ENCODE assay signal across 15 cellular contexts in the genomic region with DNA sequence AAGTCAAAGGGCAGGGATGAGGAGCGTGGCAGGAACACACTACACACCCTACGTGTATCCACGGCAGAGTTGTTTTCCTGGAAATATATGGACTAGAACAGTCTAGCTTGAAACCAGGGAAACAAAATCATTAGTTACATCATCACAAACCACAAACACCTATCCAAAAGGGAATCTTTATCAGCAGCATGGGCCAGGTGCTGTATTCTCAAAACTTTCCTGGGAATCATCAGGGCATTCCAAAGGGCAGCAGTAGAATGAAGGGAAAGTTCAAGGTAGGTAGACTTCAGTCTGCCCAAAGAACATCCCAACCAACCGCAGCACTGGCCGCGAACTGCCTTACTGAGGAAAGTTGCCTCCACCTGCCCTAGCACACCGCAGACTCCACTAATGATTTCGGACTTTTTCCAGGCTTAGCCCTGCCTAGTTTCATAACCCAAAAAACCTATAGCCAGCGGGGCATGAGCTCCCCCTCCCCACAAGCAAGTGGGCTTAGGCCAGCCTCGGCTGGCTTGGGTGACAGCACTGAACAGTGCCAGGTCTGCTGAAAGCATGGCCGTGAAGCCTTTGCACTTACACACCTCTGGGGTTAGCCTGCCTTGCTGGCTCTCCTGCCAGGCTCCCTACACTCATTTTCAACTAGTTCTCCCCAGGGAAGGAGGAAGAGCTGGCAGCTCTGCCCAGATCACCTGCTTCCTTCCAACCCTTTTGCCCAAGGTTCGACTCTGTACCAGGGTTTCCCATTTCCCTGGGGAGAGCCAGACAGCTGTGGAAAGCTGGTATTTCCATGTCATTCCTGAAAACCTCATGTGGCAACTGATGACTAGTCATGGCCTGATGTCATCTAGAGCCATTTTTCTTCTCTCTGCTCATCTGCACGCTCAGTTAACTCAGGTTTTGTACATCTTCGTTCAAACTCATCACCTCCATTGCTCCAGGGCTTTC.
DNase-seq lines count a peak whose midpoint lies in the region; ATAC-seq and TF ChIP-seq lines count a peak whose summit lies in the region.
"Had no signal": no experiment of that assay in that cellular context is flagged by ENCODE, and none has a peak within 500 bp of the region (broad histone marks: within the 10 kb centered on the region; RNA-seq: fewer than 3 reads in every experiment).

No MANE protein-coding gene starts in this region.

- no peaks in the 10 kb centered on the region for H3K27me3 ChIP-seq in ascending aorta
- H3K27me3 ChIP-seq: pancreas had no signal

- H3K4me1 Mint-ChIP-seq in T-helper 17 cell, result peaks cover 16% of the 10 kb centered on the region

- no peak for ATAC-seq in T-helper 17 cell
- ATAC-seq in GM21619 (IDR thresholded peaks at IDR 0.05; ENCODE audit: unreplicated experiment), result no peak
- ATAC-seq in HG03175 (IDR thresholded peaks at IDR 0.05; ENCODE audit: unreplicated experiment), result no peak
- ATAC-seq: lower lobe of right lung, pancreas had no signal

- H3K36me3 Mint-ChIP-seq in T-helper 17 cell (ENCODE audit: low read depth), result no peaks in the 10 kb centered on the region

- no peak overlapping the region for H3K4me3 Mint-ChIP-seq in T-helper 17 cell
- H3K4me3 Mint-ChIP-seq: activated B cell treated with CpG ODN at 0.5 μM for 24 hours had no signal

- intact Hi-C loops in ascending aorta (cut with DNase I), result loop anchor here (2.0 kb wide), 1 partner anchor 37 kb away; no protein-coding TSS in a partner anchor

- H3K9me3 ChIP-seq in T-helper 17 cell (ENCODE audit: control insufficient read depth, low read length, poor library complexity, severe bottlenecking) (no peaks in the 10 kb centered on the region), ascending aorta (no peaks in the 10 kb centered on the region)
- H3K9me3 ChIP-seq: heart right ventricle, lower lobe of right lung, pancreas had no signal

- TF ChIP-seq CTCF in fibroblast of villous mesenchyme (IDR thresholded peaks at IDR 0.05; ENCODE audit: insufficient read depth, low read depth, low read length) (no peak), ascending aorta (IDR thresholded peaks at IDR 0.05) (no peak)

- H3K27ac Mint-ChIP-seq in T-helper 17 cell, result peak overlapping the region; percentile 51
- H3K27ac Mint-ChIP-seq: activated B cell treated with CpG ODN at 0.5 μM for 24 hours had no signal

- no peaks in the 10 kb centered on the region for H3K4me1 ChIP-seq in ascending aorta
- H3K4me1 ChIP-seq: lower lobe of right lung, pancreas had no signal

- in situ Hi-C loops in ACHN (cut with HindIII; ENCODE audit: low pct_ligation_motif_present, low pct_unique_long_range_greater_than_20kb, low sequenced_read_pairs), result no loop called here

- H3K4me3 ChIP-seq in fibroblast of villous mesenchyme (ENCODE audit: low read depth, low read length) (no peak overlapping the region), ascending aorta (no peak overlapping the region)
- H3K4me3 ChIP-seq: heart right ventricle, lower lobe of right lung, pancreas had no signal

- H3K36me3 ChIP-seq in ascending aorta, result no peaks in the 10 kb centered on the region
- H3K36me3 ChIP-seq: heart right ventricle, lower lobe of right lung, pancreas had no signal

- H3K27me3 Mint-ChIP-seq in T-helper 17 cell, result peaks cover 4% of the 10 kb centered on the region

- H3K27ac ChIP-seq in ascending aorta, result no peak overlapping the region
- H3K27ac ChIP-seq: heart right ventricle, lower lobe of right lung, pancreas had no signal

- DNase-seq in ACHN (peak; percentile 40), H4 (ENCODE audit: low spot score) (peak; percentile 13), T-helper 17 cell (no peak), fibroblast of villous mesenchyme (ENCODE audit: low read depth) (peak; percentile 11), ascending aorta (ENCODE audit: low spot score in 2 of 2) (no peak), SHP77 (lab: John Stamatoyannopoulos, UW) (no peak)
- DNase-seq: activated B cell treated with CpG ODN at 0.5 μM for 24 hours; DND-41; effector CD4-positive, alpha-beta T cell; heart right ventricle; lower lobe of right lung; NCI-H1694 treated with DMSO at 0.1 percent for 48 hours; pancreas had no signal

Comparison
In these comparisons a context has a peak if more than half of its experiments do, and no peak if none do; other contexts are left out.
1. DNase-seq: peak in ACHN (single experiment), H4 (single experiment) and fibroblast of villous mesenchyme (single experiment); none in T-helper 17 cell (0 of 3), ascending aorta (0 of 2) and SHP77 (0 of 2).